In genomic region chr4:64192731-64193412, GRCh38 we compare ENCODE assay signal across 23 cellular contexts.
"Had no signal": no experiment of that assay in that cellular context is flagged by ENCODE, and none has a peak within 500 bp of the region (broad histone marks: within the 10 kb centered on the region; RNA-seq: fewer than 3 reads in every experiment).

No MANE protein-coding gene starts in this region.

- H3K9ac ChIP-seq: neural progenitor cell had no signal

- ATAC-seq: activated CD4-positive, CD25-positive, alpha-beta regulatory T cell treated with anti-CD3 and anti-CD28 coated beads, Interleukin-2, amount 50 U/mL, for 24 hours; gastroesophageal sphincter; left colon; natural killer cell; upper lobe of right lung had no signal

- H3K27me3 ChIP-seq: dorsolateral prefrontal cortex, gastroesophageal sphincter, neural progenitor cell, right atrium auricular region, suprapubic skin, tibial artery, upper lobe of right lung had no signal

- H3K27ac ChIP-seq: coronary artery, dorsolateral prefrontal cortex, gastroesophageal sphincter, neural progenitor cell, right atrium auricular region, suprapubic skin, tibial artery, upper lobe of right lung had no signal

- H3K36me3 ChIP-seq: gastroesophageal sphincter, neural progenitor cell, right atrium auricular region, suprapubic skin, tibial artery, upper lobe of right lung had no signal

- H2AFZ ChIP-seq: neural progenitor cell had no signal

- H3K4me3 ChIP-seq: coronary artery, dorsolateral prefrontal cortex, gastroesophageal sphincter, neural progenitor cell, right atrium auricular region, suprapubic skin, tibial artery, upper lobe of right lung had no signal

- DNase-seq: activated CD4-positive, alpha-beta T cell treated with anti-CD3 and anti-CD28 coated beads for 48 hours; activated CD4-positive, alpha-beta T cell treated with anti-CD3 and anti-CD28 coated beads, Interleukin-2, amount 50 U/mL, for 48 hours; activated CD8-positive, alpha-beta memory T cell treated with anti-CD3 and anti-CD28 coated beads for 24 hours; activated effector memory CD4-positive, alpha-beta T cell treated with Interleukin-2 at 50 U/mL for 16 hours; activated naive CD4-positive, alpha-beta T cell treated with Interleukin-2 at 50 U/mL for 16 hours; anterior cingulate cortex; dorsolateral prefrontal cortex; effector memory CD4-positive, alpha-beta T cell; hippocampal formation; left colon; natural killer cell; stimulated activated CD4-positive, alpha-beta T cell treated with anti-CD3 and anti-CD28 coated beads, Interleukin-15, amount 100 ng/mL, for 24 hours; stimulated activated CD4-positive, alpha-beta T cell treated with anti-CD3 and anti-CD28 coated beads, Interleukin-2, amount 100 ng/mL, for 24 hours; stimulated activated naive CD4-positive, alpha-beta T cell; tibial artery; upper lobe of right lung had no signal

- H3K9me3 ChIP-seq: gastroesophageal sphincter, right atrium auricular region, suprapubic skin, tibial artery, upper lobe of right lung had no signal

- H3K4me1 ChIP-seq: gastroesophageal sphincter, neural progenitor cell, right atrium auricular region, suprapubic skin, tibial artery, upper lobe of right lung had no signal

- FAIRE-seq: keratinocyte had no signal

- H3K4me2 ChIP-seq: neural progenitor cell had no signal
